12 cellular contexts compared by ENCODE assay signal in the genomic region with DNA sequence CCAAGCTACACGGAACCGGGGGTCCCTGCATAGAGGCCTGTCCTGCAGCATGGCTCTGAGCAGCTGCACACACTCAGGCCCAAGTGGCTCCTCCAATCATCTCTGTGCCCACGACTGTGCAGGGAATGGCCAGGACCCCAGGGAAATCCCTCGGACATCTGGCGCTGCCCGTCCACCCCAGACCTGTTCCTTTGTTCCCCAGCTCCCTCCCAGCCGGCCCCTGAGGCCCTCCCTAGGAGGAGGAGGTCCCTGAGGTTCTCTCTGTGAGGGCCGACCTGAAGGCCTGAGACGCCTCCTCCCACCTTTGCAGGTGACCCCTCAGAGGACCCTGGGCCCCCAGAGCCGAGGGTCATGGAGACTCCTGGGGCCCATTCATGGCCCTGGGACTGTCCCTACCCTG. TPM values are rescaled to one million over a fixed set of nuclear protein-coding genes. Genes with fewer than 3 reads are reported as not detected.
"Had no signal": no experiment of that assay in that cellular context is flagged by ENCODE, and none has a peak within 500 bp of the region (broad histone marks: within the 10 kb centered on the region; RNA-seq: fewer than 3 reads in every experiment).

No MANE protein-coding gene starts in this region.

- ATAC-seq: left colon; naive thymus-derived CD4-positive, alpha-beta T cell; upper lobe of right lung had no signal

- H3K4me1 ChIP-seq: adrenal gland, sigmoid colon had no signal

- DNase-seq: activated CD4-positive, alpha-beta T cell treated with anti-CD3 and anti-CD28 coated beads for 4 hours; activated CD8-positive, alpha-beta memory T cell treated with anti-CD3 and anti-CD28 coated beads for 24 hours; activated naive CD4-positive, alpha-beta T cell treated with anti-CD3 and anti-CD28 coated beads, Interleukin-2, amount 50 U/mL, for 16 hours; adrenal gland; naive thymus-derived CD4-positive, alpha-beta T cell; occipital lobe; sigmoid colon; stimulated activated CD4-positive, alpha-beta T cell treated with anti-CD3 and anti-CD28 coated beads, Interleukin-12 subunit alpha, Interleukin-12 subunit beta, amount 100 ng/mL, for 4 hours; stimulated activated naive CD4-positive, alpha-beta T cell; T-helper 1 cell; upper lobe of right lung had no signal

- H3K36me3 ChIP-seq: adrenal gland, sigmoid colon, upper lobe of right lung had no signal

- H3K4me3 ChIP-seq: adrenal gland, sigmoid colon, upper lobe of right lung had no signal

- H3K9me3 ChIP-seq: adrenal gland, sigmoid colon, upper lobe of right lung had no signal

- H3K27ac ChIP-seq: adrenal gland, sigmoid colon, upper lobe of right lung had no signal

RNA-seq across cellular contexts. Expression of gene MOV10L1, which starts 5.7 kb away (rescaled TPM):
- polyA plus RNA-seq: naive thymus-derived CD4-positive, alpha-beta T cell had no signal

RNA-seq across cellular contexts. Expression of gene TTLL8, which starts 26.0 kb away (rescaled TPM):
- polyA plus RNA-seq: adrenal gland; naive thymus-derived CD4-positive, alpha-beta T cell; sigmoid colon had no signal
